ENCODE assay signal across 17 cellular contexts in genomic region chr7:105745681-105746330, GRCh38.
"Had no signal": no experiment of that assay in that cellular context is flagged by ENCODE, and none has a peak within 500 bp of the region (broad histone marks: within the 10 kb centered on the region; RNA-seq: fewer than 3 reads in every experiment).

No MANE protein-coding gene starts in this region.

- FAIRE-seq: frontal cortex had no signal

- H3K27ac ChIP-seq: lower lobe of right lung, neural progenitor cell, ovary, stomach, testis, upper lobe of left lung had no signal

- H3K9me3 Mint-ChIP-seq: activated B cell treated with CpG ODN at 0.5 μM for 24 hours; activated CD4-positive, alpha-beta T cell treated with anti-CD3 and anti-CD28 coated beads, Interleukin-2, amount 10 ng/mL, durations not matched to agents 7 days and 5 days; immature natural killer cell; mesothelial cell of epicardium; neural progenitor cell had no signal

- H3K4me1 ChIP-seq: lower lobe of right lung, testis, upper lobe of left lung had no signal

- DNase-seq: activated B cell treated with CpG ODN at 0.5 μM for 24 hours; activated CD4-positive, alpha-beta T cell treated with anti-CD3 and anti-CD28 coated beads, Interleukin-2, amount 10 ng/mL, durations not matched to agents 7 days and 5 days; activated CD8-positive, alpha-beta memory T cell treated with anti-CD3 and anti-CD28 coated beads for 24 hours; activated naive CD4-positive, alpha-beta T cell treated with Interleukin-2 at 50 U/mL for 16 hours; anterior cingulate cortex; dermis blood vessel endothelial cell; head of caudate nucleus; immature natural killer cell; lower lobe of right lung; ovary; stomach; testis; upper lobe of left lung had no signal

- H3K4me3 ChIP-seq: lower lobe of right lung, neural progenitor cell, ovary, stomach, testis, upper lobe of left lung had no signal

- H3K36me3 ChIP-seq: lower lobe of right lung, neural progenitor cell, ovary, upper lobe of left lung had no signal

- H3K27me3 Mint-ChIP-seq: activated B cell treated with CpG ODN at 0.5 μM for 24 hours; activated CD4-positive, alpha-beta T cell treated with anti-CD3 and anti-CD28 coated beads, Interleukin-2, amount 10 ng/mL, durations not matched to agents 7 days and 5 days had no signal

- H3K9me3 ChIP-seq: lower lobe of right lung, ovary, stomach, testis, upper lobe of left lung had no signal

- H3K27ac Mint-ChIP-seq: activated B cell treated with CpG ODN at 0.5 μM for 24 hours; activated CD4-positive, alpha-beta T cell treated with anti-CD3 and anti-CD28 coated beads, Interleukin-2, amount 10 ng/mL, durations not matched to agents 7 days and 5 days; immature natural killer cell; mesothelial cell of epicardium; neural progenitor cell had no signal

- ATAC-seq: lower lobe of right lung, sciatic nerve had no signal

- H3K4me3 Mint-ChIP-seq: activated B cell treated with CpG ODN at 0.5 μM for 24 hours; activated CD4-positive, alpha-beta T cell treated with anti-CD3 and anti-CD28 coated beads, Interleukin-2, amount 10 ng/mL, durations not matched to agents 7 days and 5 days; immature natural killer cell; mesothelial cell of epicardium; neural progenitor cell had no signal

- H3K27me3 ChIP-seq: neural progenitor cell, ovary, stomach, testis, upper lobe of left lung had no signal
